Comparison of ENCODE assay signal across 14 cellular contexts in the genomic region with DNA sequence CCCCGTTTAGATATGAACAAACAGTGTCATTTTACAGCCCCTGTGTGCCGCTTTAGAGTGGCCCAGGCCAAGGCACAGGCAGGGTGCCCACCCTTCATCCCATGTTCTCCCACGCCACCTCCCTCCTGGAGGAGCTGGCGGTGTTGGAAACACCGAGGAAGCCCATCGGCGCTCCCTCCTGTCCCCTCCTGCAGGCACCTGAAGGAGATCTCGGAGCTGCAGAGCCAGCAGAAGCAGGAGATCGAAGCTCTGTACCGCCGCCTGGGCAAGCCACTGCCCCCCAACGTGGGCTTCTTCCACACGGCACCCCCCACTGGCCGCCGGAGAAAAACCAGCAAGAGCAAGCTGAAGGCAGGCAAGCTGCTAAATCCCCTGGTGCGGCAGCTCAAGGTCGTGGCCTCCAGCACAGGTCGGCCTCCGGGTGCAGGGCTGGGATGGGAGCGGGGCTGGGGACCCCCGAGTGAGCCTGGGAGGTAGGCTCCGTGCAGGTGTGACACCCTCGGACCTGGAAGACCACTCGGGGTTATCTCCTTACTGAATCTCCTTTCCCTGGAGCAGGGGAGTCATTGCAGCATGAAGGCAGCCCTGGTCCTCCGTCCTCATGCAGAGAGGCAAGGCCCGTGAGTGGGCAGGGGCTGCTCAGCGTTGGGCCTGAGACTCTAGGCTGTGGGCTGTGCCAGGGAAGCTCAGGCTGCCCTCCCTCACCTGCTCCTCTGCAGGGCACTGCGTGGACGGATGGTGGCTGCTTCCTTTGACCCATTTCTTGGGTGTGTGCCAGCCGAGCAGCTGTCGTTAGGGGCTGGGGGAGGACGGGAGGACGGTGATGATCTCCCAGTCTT.
A peak's percentile ranks its signal among the peaks of the same experiment; 100 is the strongest.
DNase-seq lines count a peak whose midpoint lies in the region; ATAC-seq and TF ChIP-seq lines count a peak whose summit lies in the region.
"Had no signal": no experiment of that assay in that cellular context is flagged by ENCODE, and none has a peak within 500 bp of the region (broad histone marks: within the 10 kb centered on the region; RNA-seq: fewer than 3 reads in every experiment).

No MANE protein-coding gene starts in this region.

- DNase-seq in NCI-H1417 (lab: John Stamatoyannopoulos, UW), result peak in 2 of 3 experiments; percentile 19 to 61
- DNase-seq in NCI-H1417 treated with DMSO at 0.1 percent for 48 hours (lab: John Stamatoyannopoulos, UW), result no peak
- peak; percentile 15 for DNase-seq in GM20000 (ENCODE audit: low spot score)
- DNase-seq in WERI-Rb-1, result peak; percentile 77
- DNase-seq in osteoblast (ENCODE audit: insufficient read length, low spot score, missing footprints), result peak; percentile 74
- DNase-seq in activated CD8-positive, alpha-beta T cell treated with anti-CD3 and anti-CD28 coated beads, Interleukin-2, amount 10 ng/mL, durations not matched to agents 7 days and 5 days, result no peak
- DNase-seq in central memory CD4-positive, alpha-beta T cell, result no peak
- no peak for DNase-seq in activated T-cell treated with anti-CD3 and anti-CD28 coated beads, Interleukin-2, amount 50 U/mL, for 48 hours
- DNase-seq: activated CD4-positive, alpha-beta T cell treated with anti-CD3 and anti-CD28 coated beads, Interleukin-2, amount 50 U/mL, for 1 hour; activated gamma-delta T cell treated with Interleukin-2 at 50 U/mL for 16 hours; naive B cell; trophoblast cell had no signal

- no peaks in the 10 kb centered on the region for H4K20me1 ChIP-seq in osteoblast (ENCODE audit: insufficient read depth, low read length)

- H3K27me3 ChIP-seq in WERI-Rb-1 (ENCODE audit: insufficient read depth, low read depth, severe bottlenecking) (no peaks in the 10 kb centered on the region), osteoblast (ENCODE audit: insufficient read depth, low read length) (no peaks in the 10 kb centered on the region)

- H3K4me3 Mint-ChIP-seq in activated CD8-positive, alpha-beta T cell treated with anti-CD3 and anti-CD28 coated beads, Interleukin-2, amount 10 ng/mL, durations not matched to agents 7 days and 5 days, result no peak overlapping the region

- peaks cover 16% of the 10 kb centered on the region for H3K4me1 Mint-ChIP-seq in activated CD8-positive, alpha-beta T cell treated with anti-CD3 and anti-CD28 coated beads, Interleukin-2, amount 10 ng/mL, durations not matched to agents 7 days and 5 days (ENCODE audit: low read depth)

- CTCF ChIA-PET in activated CD8-positive, alpha-beta T cell treated with anti-CD3 and anti-CD28 coated beads, Interleukin-2, amount 10 ng/mL, durations not matched to agents 7 days and 5 days (lab: Charles Lee), result no interaction called here

- no peak overlapping the region for H3K27ac Mint-ChIP-seq in activated CD8-positive, alpha-beta T cell treated with anti-CD3 and anti-CD28 coated beads, Interleukin-2, amount 10 ng/mL, durations not matched to agents 7 days and 5 days

- no peaks in the 10 kb centered on the region for H3K79me2 ChIP-seq in osteoblast (ENCODE audit: insufficient read depth, low read length)

- no peaks in the 10 kb centered on the region for H3K9me3 Mint-ChIP-seq in activated CD8-positive, alpha-beta T cell treated with anti-CD3 and anti-CD28 coated beads, Interleukin-2, amount 10 ng/mL, durations not matched to agents 7 days and 5 days (ENCODE audit: insufficient read depth)

- no peaks in the 10 kb centered on the region for H3K36me3 Mint-ChIP-seq in activated CD8-positive, alpha-beta T cell treated with anti-CD3 and anti-CD28 coated beads, Interleukin-2, amount 10 ng/mL, durations not matched to agents 7 days and 5 days (ENCODE audit: low read depth)
- H3K36me3 Mint-ChIP-seq: naive B cell had no signal

- H3K4me2 ChIP-seq in osteoblast (ENCODE audit: insufficient read depth, low read length), result no peak overlapping the region
- H3K4me2 ChIP-seq: A549, smooth muscle cell had no signal

- H3K4me3 ChIP-seq in WERI-Rb-1 (ENCODE audit: low read depth, low read length) (no peak overlapping the region), osteoblast (ENCODE audit: insufficient read depth, low read length) (no peak overlapping the region)
- H3K4me3 ChIP-seq: A549, smooth muscle cell had no signal

- H3K4me1 ChIP-seq in osteoblast (ENCODE audit: insufficient read depth, low read length), result no peaks in the 10 kb centered on the region

- ATAC-seq in activated CD8-positive, alpha-beta T cell treated with anti-CD3 and anti-CD28 coated beads, Interleukin-2, amount 10 ng/mL, durations not matched to agents 7 days and 5 days, result no peak
- ATAC-seq: A549 had no signal

- no peak for TF ChIP-seq CTCF in GM20000 (IDR thresholded peaks at IDR 0.05; ENCODE audit: extremely low read depth, missing control alignments)
- TF ChIP-seq CTCF in WERI-Rb-1 (IDR thresholded peaks at IDR 0.05; ENCODE audit: low read depth, low read length), result peak; percentile 63
- no peak for TF ChIP-seq CTCF in osteoblast (IDR thresholded peaks at IDR 0.05; ENCODE audit: extremely low read depth, low read depth, low read length)

- POLR2A ChIA-PET in activated CD8-positive, alpha-beta T cell treated with anti-CD3 and anti-CD28 coated beads, Interleukin-2, amount 10 ng/mL, durations not matched to agents 7 days and 5 days (lab: Charles Lee), result no interaction called here

- H3K9me3 ChIP-seq in WERI-Rb-1 (ENCODE audit: severe bottlenecking), result no peaks in the 10 kb centered on the region
- H3K9me3 ChIP-seq in osteoblast (ENCODE audit: low read depth, low read length), result no peaks in the 10 kb centered on the region
- H3K9me3 ChIP-seq: A549 had no signal

- H3K27me3 Mint-ChIP-seq in activated CD8-positive, alpha-beta T cell treated with anti-CD3 and anti-CD28 coated beads, Interleukin-2, amount 10 ng/mL, durations not matched to agents 7 days and 5 days (ENCODE audit: low read depth), result no peaks in the 10 kb centered on the region

- H3K27ac ChIP-seq in WERI-Rb-1, result peak overlapping the region; percentile 94
- no peak overlapping the region for H3K27ac ChIP-seq in osteoblast (ENCODE audit: low read depth, low read length)
- H3K27ac ChIP-seq: A549 had no signal

- no peak overlapping the region for H2AFZ ChIP-seq in osteoblast (ENCODE audit: low read length)

- H3K36me3 ChIP-seq in WERI-Rb-1, result peaks cover 3% of the 10 kb centered on the region; the same call in 1 of the 2 replicates
- no peaks in the 10 kb centered on the region for H3K36me3 ChIP-seq in osteoblast (ENCODE audit: insufficient read depth, low read length)

Comparison
In these comparisons a context has a peak if more than half of its experiments do, and no peak if none do; other contexts are left out.
1. DNase-seq: peak in NCI-H1417 (2 of 3), GM20000 (single experiment), WERI-Rb-1 (single experiment) and osteoblast (single experiment); none in NCI-H1417 treated with DMSO at 0.1 percent for 48 hours (single experiment), activated CD8-positive, alpha-beta T cell treated with anti-CD3 and anti-CD28 coated beads, Interleukin-2, amount 10 ng/mL, durations not matched to agents 7 days and 5 days (single experiment), central memory CD4-positive, alpha-beta T cell (single experiment) and activated T-cell treated with anti-CD3 and anti-CD28 coated beads, Interleukin-2, amount 50 U/mL, for 48 hours (0 of 2).